8 cellular contexts compared by ENCODE assay signal in genomic region chr1:150366416-150367296, GRCh38. TPM values are rescaled to one million over a fixed set of nuclear protein-coding genes. Genes with fewer than 3 reads are reported as not detected.
DNase-seq lines count a peak whose midpoint lies in the region; ATAC-seq and TF ChIP-seq lines count a peak whose summit lies in the region.

No MANE protein-coding gene starts in this region.

- no peaks in the 10 kb centered on the region for H3K9me3 Mint-ChIP-seq in activated CD4-positive, alpha-beta T cell treated with anti-CD3 and anti-CD28 coated beads, Interleukin-2, amount 10 ng/mL, durations not matched to agents 24 days and 14 days
- H3K9me3 Mint-ChIP-seq in T-helper 1 cell treated with Interleukin-12 subunit alpha and Interleukin-12 subunit beta and Interleukin-4 antibody, amounts not matched to agents 30 μg/mL and 1 μg/mL, for 36 hours: no peaks in the 10 kb centered on the region

- peaks cover 36 to 37% of the 10 kb centered on the region in 2 donors for H3K4me1 ChIP-seq in gastrocnemius medialis

- peaks cover 2% of the 10 kb centered on the region for H3K27me3 Mint-ChIP-seq in activated CD4-positive, alpha-beta T cell treated with anti-CD3 and anti-CD28 coated beads, Interleukin-2, amount 10 ng/mL, durations not matched to agents 24 days and 14 days
- H3K27me3 Mint-ChIP-seq in T-helper 1 cell treated with Interleukin-12 subunit alpha and Interleukin-12 subunit beta and Interleukin-4 antibody, amounts not matched to agents 30 μg/mL and 1 μg/mL, for 36 hours (ENCODE audit: low read depth): peaks cover 3% of the 10 kb centered on the region

- H3K27ac Mint-ChIP-seq in activated CD4-positive, alpha-beta T cell treated with anti-CD3 and anti-CD28 coated beads, Interleukin-2, amount 10 ng/mL, durations not matched to agents 24 days and 14 days: peak overlapping the region; percentile 93
- peak overlapping the region; percentile 100 for H3K27ac Mint-ChIP-seq in T-helper 1 cell treated with Interleukin-12 subunit alpha and Interleukin-12 subunit beta and Interleukin-4 antibody, amounts not matched to agents 30 μg/mL and 1 μg/mL, for 36 hours

- in situ Hi-C loops in gastrocnemius medialis (cut with MboI; ENCODE audit: low sequenced_read_pairs in 4 of 4): no loop called here

- no peak for TF ChIP-seq POLR2A in gastrocnemius medialis (IDR thresholded peaks at IDR 0.05)

- H3K27ac ChIP-seq in gastrocnemius medialis: peak overlapping the region; percentile 93 to 97 (median 96)

- H3K4me3 Mint-ChIP-seq in activated CD4-positive, alpha-beta T cell treated with anti-CD3 and anti-CD28 coated beads, Interleukin-2, amount 10 ng/mL, durations not matched to agents 24 days and 14 days: peak overlapping the region; percentile 89
- peak overlapping the region; percentile 95 for H3K4me3 Mint-ChIP-seq in T-helper 1 cell treated with Interleukin-12 subunit alpha and Interleukin-12 subunit beta and Interleukin-4 antibody, amounts not matched to agents 30 μg/mL and 1 μg/mL, for 36 hours

- H3K9me3 ChIP-seq in gastrocnemius medialis: no peaks in the 10 kb centered on the region

- peaks cover 32% of the 10 kb centered on the region for H3K4me1 Mint-ChIP-seq in activated CD4-positive, alpha-beta T cell treated with anti-CD3 and anti-CD28 coated beads, Interleukin-2, amount 10 ng/mL, durations not matched to agents 24 days and 14 days
- H3K4me1 Mint-ChIP-seq in T-helper 1 cell treated with Interleukin-12 subunit alpha and Interleukin-12 subunit beta and Interleukin-4 antibody, amounts not matched to agents 30 μg/mL and 1 μg/mL, for 36 hours (ENCODE audit: low read depth): peaks cover 30% of the 10 kb centered on the region

- H3K4me3 ChIP-seq in fibroblast of villous mesenchyme (ENCODE audit: low read depth, low read length) (peak overlapping the region; percentile 69), gastrocnemius medialis (peak overlapping the region; percentile 82 to 93 (median 84))

- peaks cover 17% of the 10 kb centered on the region for H3K36me3 Mint-ChIP-seq in activated CD4-positive, alpha-beta T cell treated with anti-CD3 and anti-CD28 coated beads, Interleukin-2, amount 10 ng/mL, durations not matched to agents 24 days and 14 days (ENCODE audit: low read depth)
- H3K36me3 Mint-ChIP-seq in T-helper 1 cell treated with Interleukin-12 subunit alpha and Interleukin-12 subunit beta and Interleukin-4 antibody, amounts not matched to agents 30 μg/mL and 1 μg/mL, for 36 hours (ENCODE audit: low read depth): peaks cover 19% of the 10 kb centered on the region

- TF ChIP-seq CTCF in fibroblast of villous mesenchyme (IDR thresholded peaks at IDR 0.05; ENCODE audit: insufficient read depth, low read depth, low read length) (no peak), gastrocnemius medialis (IDR thresholded peaks at IDR 0.05 in 4 of 5, conservative IDR thresholded peaks at IDR 0.05 in 1 of 5) (no peak)

- intact Hi-C loops in activated CD4-positive, alpha-beta T cell treated with anti-CD3 and anti-CD28 coated beads, Interleukin-2, amount 10 ng/mL, durations not matched to agents 24 days and 14 days (cut with micrococcal nuclease): loop anchor here (5.0 kb wide), 1 partner anchor 641 kb away; the partner anchor contains the start of genes MINDY1 and PRUNE1
- intact Hi-C loops in gastrocnemius medialis (cut with DNase I; ENCODE audit: low total_unique reads): loop anchor here (10.0 kb wide), 3 partner anchors 148 to 558 kb away; partner anchors contain the start of genes FALEC and SETDB1
- intact Hi-C loops in posterior cingulate gyrus (cut with DNase I): loop anchor here (10.0 kb wide), 1 partner anchor 58 kb away; no protein-coding TSS in a partner anchor

- H3K27me3 ChIP-seq in gastrocnemius medialis: no peaks in the 10 kb centered on the region

- no peaks in the 10 kb centered on the region for H3K36me3 ChIP-seq in gastrocnemius medialis

- no peak for ATAC-seq in gastrocnemius medialis
- ATAC-seq in HG03135 (IDR thresholded peaks at IDR 0.05; ENCODE audit: unreplicated experiment): no peak

- DNase-seq in activated CD4-positive, alpha-beta T cell treated with anti-CD3 and anti-CD28 coated beads, Interleukin-2, amount 10 ng/mL, durations not matched to agents 24 days and 14 days: no peak
- no peak for DNase-seq in activated CD4-positive, alpha-beta T cell treated with anti-CD3 and anti-CD28 coated beads for 48 hours
- DNase-seq in fibroblast of villous mesenchyme (ENCODE audit: low read depth) (peak; percentile 14), gastrocnemius medialis (no peak), posterior cingulate gyrus (no peak), NCI-H128 (lab: John Stamatoyannopoulos, UW; ENCODE audit: unreplicated experiment) (no peak)

RNA-seq across cellular contexts. Expression of gene RPRD2, which starts 2.7 kb away (rescaled TPM):
- 23.7 and 24.6 TPM in 2 replicates for total RNA-seq in activated CD4-positive, alpha-beta T cell treated with anti-CD3 and anti-CD28 coated beads, Interleukin-2, amount 10 ng/mL, durations not matched to agents 24 days and 14 days
- total RNA-seq in fibroblast of villous mesenchyme (9.7 and 16.8 TPM in 2 replicates), gastrocnemius medialis (10 to 100 TPM; 18.0 to 28.0 (median 23.1) TPM)

RNA-seq across cellular contexts. Expression of gene PRPF3, which starts 45.3 kb away (rescaled TPM):
- total RNA-seq in activated CD4-positive, alpha-beta T cell treated with anti-CD3 and anti-CD28 coated beads, Interleukin-2, amount 10 ng/mL, durations not matched to agents 24 days and 14 days: 96.4 and 97.9 TPM in 2 replicates
- total RNA-seq in fibroblast of villous mesenchyme (37.7 and 56.6 TPM in 2 replicates), gastrocnemius medialis (10 to 100 TPM; 15.6 to 25.0 (median 19.3) TPM)
